ENCODE assay signal across 17 cellular contexts in genomic region chr6:37126554-37126906, GRCh38. TPM values are rescaled to one million over a fixed set of nuclear protein-coding genes. Genes with fewer than 3 reads are reported as not detected.
DNase-seq lines count a peak whose midpoint lies in the region; TF ChIP-seq lines count a peak whose summit lies in the region.
"Had no signal": no experiment of that assay in that cellular context is flagged by ENCODE, and none has a peak within 500 bp of the region (broad histone marks: within the 10 kb centered on the region; RNA-seq: fewer than 3 reads in every experiment).

No MANE protein-coding gene starts in this region.

- H3K36me3 ChIP-seq in SJCRH30, result no peaks in the 10 kb centered on the region
- H3K36me3 ChIP-seq: BLaER1, heart right ventricle had no signal

- no peak overlapping the region for H2AK5ac ChIP-seq in H9 (ENCODE audit: insufficient read length, low read length)

- POLR2A ChIA-PET in activated CD4-positive, alpha-beta memory T cell treated with anti-CD3 and anti-CD28 coated beads, Interleukin-2, amount 10 ng/mL, durations not matched to agents 7 days and 5 days (lab: Charles Lee), result interaction anchor here (0.6 kb wide), 1 partner anchor 564 kb away, joined by 3 read pairs; no protein-coding TSS in a partner anchor

- H3K79me1 ChIP-seq in H9 (ENCODE audit: insufficient read depth, low read depth, low read length, poor library complexity, severe bottlenecking), result peaks cover 5% of the 10 kb centered on the region

- peaks cover 8% of the 10 kb centered on the region for H3K23me2 ChIP-seq in H9 (ENCODE audit: insufficient read length, low read depth, low read length, poor library complexity, severe bottlenecking)

- WGBS in H9 (ENCODE audit: extremely low coverage, insufficient read length, low lambda C conversion rate), result no CpG with 5 or more reads among the region's 3 CpGs

- H2BK20ac ChIP-seq in H9 (ENCODE audit: low read depth, low read length, poor library complexity, severe bottlenecking), result no peak overlapping the region

- H3K27ac ChIP-seq in H9 (ENCODE audit: insufficient read length, low read depth, low read length) (peak overlapping the region; percentile 98), SJCRH30 (peak overlapping the region; percentile 77)
- H3K27ac ChIP-seq: BLaER1 had no signal

- no peaks in the 10 kb centered on the region for H3K9me3 ChIP-seq in H9 (ENCODE audit: control insufficient read depth, low read depth, low read length)
- no peaks in the 10 kb centered on the region for H3K9me3 ChIP-seq in SJCRH30 (replicated peaks)
- H3K9me3 ChIP-seq: BLaER1, heart right ventricle had no signal

- H3K4me1 Mint-ChIP-seq in H9 (peaks cover 60 to 79% of the 10 kb centered on the region in 2 experiments), osteocyte (ENCODE audit: unreplicated experiment) (peaks cover 37% of the 10 kb centered on the region)
- H3K4me1 Mint-ChIP-seq in activated CD4-positive, alpha-beta memory T cell treated with anti-CD3 and anti-CD28 coated beads, Interleukin-2, amount 10 ng/mL, durations not matched to agents 7 days and 5 days, result peaks cover 13% of the 10 kb centered on the region

- H3K27me3 ChIP-seq in H9 (ENCODE audit: insufficient read depth, low read length) (no peaks in the 10 kb centered on the region), SJCRH30 (no peaks in the 10 kb centered on the region)
- H3K27me3 ChIP-seq: BLaER1, heart right ventricle had no signal

- H2BK12ac ChIP-seq in H9 (ENCODE audit: insufficient read length, low read depth, low read length), result no peak overlapping the region

- peak; percentile 27; the same call in 1 of the 3 replicates for TF ChIP-seq CTCF in H9 (conservative IDR thresholded peaks at IDR 0.05)
- peak; percentile 5 for TF ChIP-seq CTCF in epithelial cell of proximal tubule (conservative IDR thresholded peaks at IDR 0.05; ENCODE audit: low read depth, low read length)
- TF ChIP-seq CTCF in osteocyte (IDR thresholded peaks at IDR 0.05), result no peak

- no peaks in the 10 kb centered on the region for H3K27me3 Mint-ChIP-seq in H9 (ENCODE audit: low read depth)
- no peaks in the 10 kb centered on the region for H3K27me3 Mint-ChIP-seq in osteocyte (ENCODE audit: unreplicated experiment)
- no peaks in the 10 kb centered on the region for H3K27me3 Mint-ChIP-seq in activated CD4-positive, alpha-beta memory T cell treated with anti-CD3 and anti-CD28 coated beads, Interleukin-2, amount 10 ng/mL, durations not matched to agents 7 days and 5 days

- CTCF ChIA-PET in activated CD4-positive, alpha-beta memory T cell treated with anti-CD3 and anti-CD28 coated beads, Interleukin-2, amount 10 ng/mL, durations not matched to agents 7 days and 5 days (lab: Charles Lee), result no interaction called here

- H3K4me1 ChIP-seq in H9 (ENCODE audit: insufficient read depth, low read length) (peaks cover 11% of the 10 kb centered on the region), SJCRH30 (peaks cover 35% of the 10 kb centered on the region)
- H3K4me1 ChIP-seq: BLaER1 had no signal

- H2BK5ac ChIP-seq in H9 (ENCODE audit: insufficient read length, low read length), result no peak overlapping the region

- H3K56ac ChIP-seq in H9 (ENCODE audit: insufficient read length, low read depth, low read length), result no peak overlapping the region

- no peak overlapping the region for H2BK15ac ChIP-seq in H9 (ENCODE audit: low read depth, low read length)

- H3K4me3 ChIP-seq in SJCRH30 (peak overlapping the region; percentile 49), epithelial cell of proximal tubule (ENCODE audit: low read depth, low read length) (no peak overlapping the region)
- H3K4me3 ChIP-seq: BLaER1, heart right ventricle had no signal

- no peak overlapping the region for H4K91ac ChIP-seq in H9 (ENCODE audit: insufficient read length, low read depth, low read length)

- H4K20me1 ChIP-seq in H9 (ENCODE audit: control insufficient read depth, insufficient read depth, insufficient read length), result no peaks in the 10 kb centered on the region
- H4K20me1 ChIP-seq: BLaER1 had no signal

- no peak overlapping the region for H3T11ph ChIP-seq in H9 (ENCODE audit: low read length)

- no peak overlapping the region for H2BK120ac ChIP-seq in H9 (ENCODE audit: low read depth, low read length, poor library complexity, severe bottlenecking)

- peak overlapping the region; percentile 28 for H3K18ac ChIP-seq in H9 (ENCODE audit: insufficient read length, low read depth, low read length)

- peak overlapping the region; percentile 65 to 76 for H3K4me3 Mint-ChIP-seq in H9
- peak overlapping the region; percentile 17 for H3K4me3 Mint-ChIP-seq in osteocyte (ENCODE audit: unreplicated experiment)
- H3K4me3 Mint-ChIP-seq in activated CD4-positive, alpha-beta memory T cell treated with anti-CD3 and anti-CD28 coated beads, Interleukin-2, amount 10 ng/mL, durations not matched to agents 7 days and 5 days, result no peak overlapping the region
- H3K4me3 Mint-ChIP-seq: naive B cell had no signal

- H2AFZ ChIP-seq in H9 (ENCODE audit: low read length), result no peak overlapping the region

- H3K9ac ChIP-seq in H9 (ENCODE audit: extremely low read depth, insufficient read length, low read length), result peak overlapping the region; percentile 12
- H3K9ac ChIP-seq: BLaER1 had no signal

- no peak overlapping the region for H3K23ac ChIP-seq in H9 (ENCODE audit: insufficient read length, low read depth, low read length)

- H4K8ac ChIP-seq in H9 (replicated peaks; ENCODE audit: insufficient read length, low read depth, low read length), result no peak overlapping the region

- H3K36me3 Mint-ChIP-seq in H9 (ENCODE audit: insufficient read depth in 1 of 3, low read depth in 3 of 3) (peaks cover 13 to 26% (median 18%) of the 10 kb centered on the region in 3 experiments; a peak in 6 of 7 replicates), osteocyte (ENCODE audit: unreplicated experiment) (no peaks in the 10 kb centered on the region)
- H3K36me3 Mint-ChIP-seq in activated CD4-positive, alpha-beta memory T cell treated with anti-CD3 and anti-CD28 coated beads, Interleukin-2, amount 10 ng/mL, durations not matched to agents 7 days and 5 days (ENCODE audit: low read depth), result no peaks in the 10 kb centered on the region
- H3K36me3 Mint-ChIP-seq: naive B cell had no signal

- DNase-seq in H9 (no peak), SJCRH30 (peak in 1 of 2 experiments; percentile 47), epithelial cell of proximal tubule (ENCODE audit: low read depth) (no peak), osteocyte (ENCODE audit: extremely low spot score, unreplicated experiment) (no peak), NCI-H1930 (lab: John Stamatoyannopoulos, UW) (no peak), iPS-NIHi7 (ENCODE audit: extremely low spot score) (no peak), iPS-NIHi11 (ENCODE audit: low spot score) (no peak)
- DNase-seq in activated CD4-positive, alpha-beta memory T cell treated with anti-CD3 and anti-CD28 coated beads, Interleukin-2, amount 10 ng/mL, durations not matched to agents 7 days and 5 days, result no peak
- DNase-seq: amygdala, cortex of kidney, heart right ventricle, naive B cell, NCI-H187, NCI-H446 treated with DMSO at 0.1 percent for 48 hours, substantia nigra had no signal

- no peaks in the 10 kb centered on the region; the same call in 1 of the 2 replicates for H3K79me2 ChIP-seq in H9 (ENCODE audit: insufficient read depth, low read length)

- H3K27ac Mint-ChIP-seq in H9 (peak overlapping the region; percentile 99 to 100 (median 99)), osteocyte (ENCODE audit: unreplicated experiment) (peak overlapping the region; percentile 73)
- H3K27ac Mint-ChIP-seq in activated CD4-positive, alpha-beta memory T cell treated with anti-CD3 and anti-CD28 coated beads, Interleukin-2, amount 10 ng/mL, durations not matched to agents 7 days and 5 days, result no peak overlapping the region
- H3K27ac Mint-ChIP-seq: activated T-helper 2 cell treated with anti-CD3 and anti-CD28 coated beads, Interferon-gamma antibody, Interleukin-2, Interleukin-4, amounts not matched to agents 10 μg/mL and 5 μg/mL and 100 μg/mL, durations not matched to agents 14 hours and 24 hours and 36 hours had no signal

- peak overlapping the region; percentile 71 for H3K4me2 ChIP-seq in H9 (ENCODE audit: insufficient read depth, insufficient read length, low read length)
- H3K4me2 ChIP-seq: BLaER1 had no signal

- H3K9me3 Mint-ChIP-seq in H9 (no peaks in the 10 kb centered on the region), osteocyte (ENCODE audit: unreplicated experiment) (no peaks in the 10 kb centered on the region)
- no peaks in the 10 kb centered on the region for H3K9me3 Mint-ChIP-seq in activated CD4-positive, alpha-beta memory T cell treated with anti-CD3 and anti-CD28 coated beads, Interleukin-2, amount 10 ng/mL, durations not matched to agents 7 days and 5 days
- H3K9me3 Mint-ChIP-seq: activated T-helper 2 cell treated with anti-CD3 and anti-CD28 coated beads, Interferon-gamma antibody, Interleukin-2, Interleukin-4, amounts not matched to agents 10 μg/mL and 5 μg/mL and 100 μg/mL, durations not matched to agents 14 hours and 24 hours and 36 hours; naive B cell had no signal

- no peak overlapping the region for H3K14ac ChIP-seq in H9 (ENCODE audit: insufficient read depth, low read length)

- no peak overlapping the region for H4K5ac ChIP-seq in H9 (ENCODE audit: insufficient read length, low read depth, low read length)

- H3K4ac ChIP-seq in H9 (ENCODE audit: low read depth, low read length), result no peak overlapping the region; the same call in 1 of the 2 replicates

RNA-seq across cellular contexts. Expression of gene PIM1, which starts 43.4 kb away (rescaled TPM):
- total RNA-seq in H9 (2021), result 46.7 and 47.5 TPM in 2 replicates
- 15.2 and 16.4 TPM in 2 replicates for total RNA-seq in SJCRH30 (2014; rRNA removed; shearing (Covaris generic))
- total RNA-seq in epithelial cell of proximal tubule, result 20.9 and 25.9 TPM in 2 replicates
- 8.9 and 12.8 TPM in 2 replicates for total RNA-seq in osteocyte
- total RNA-seq in activated CD4-positive, alpha-beta memory T cell treated with anti-CD3 and anti-CD28 coated beads, Interleukin-2, amount 10 ng/mL, durations not matched to agents 7 days and 5 days, result 100 to 1,000 TPM; 497 to 505 TPM

Comparison
In these comparisons a context has a peak if more than half of its experiments do, and no peak if none do; other contexts are left out.
1. RNA of gene PIM1, which starts 43.4 kb away (total RNA-seq): 497 to 505 TPM in activated CD4-positive, alpha-beta memory T cell treated with anti-CD3 and anti-CD28 coated beads, Interleukin-2, amount 10 ng/mL, durations not matched to agents 7 days and 5 days; 46.7 to 47.5 TPM in H9, 20.9 to 25.9 TPM in epithelial cell of proximal tubule, 15.2 to 16.4 TPM in SJCRH30 and 8.9 to 12.8 TPM in osteocyte; every median in the first group is over 10 times any median in the second.